31 cellular contexts compared by ENCODE assay signal in the genomic region with DNA sequence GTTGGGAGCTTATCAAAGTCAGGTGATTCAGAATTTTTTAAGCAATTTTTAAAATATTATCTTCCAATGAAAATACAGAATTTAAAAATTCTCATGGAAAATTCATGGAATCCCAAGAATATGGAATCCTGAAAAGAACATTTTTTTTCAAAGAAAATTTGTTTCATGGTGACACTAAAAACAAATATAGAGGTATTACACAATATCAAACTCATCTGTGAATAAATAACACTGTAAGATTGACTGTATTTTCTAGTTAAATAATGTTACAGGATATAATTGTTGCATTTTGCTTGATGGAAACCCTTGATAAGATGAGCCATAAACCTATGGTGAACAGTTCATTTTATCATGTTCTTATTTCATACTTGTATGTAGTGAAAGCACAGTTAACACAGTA.
"Had no signal": no experiment of that assay in that cellular context is flagged by ENCODE, and none has a peak within 500 bp of the region (broad histone marks: within the 10 kb centered on the region; RNA-seq: fewer than 3 reads in every experiment).

No MANE protein-coding gene starts in this region.

- H3K27ac ChIP-seq: ascending aorta, cardiac muscle cell, VCaP had no signal

- FAIRE-seq: bronchial epithelial cell, TTC549 had no signal

- ATAC-seq: activated CD4-positive, alpha-beta T cell treated with anti-CD3 and anti-CD28 coated beads for 36 hours; activated CD8-positive, alpha-beta memory T cell treated with anti-CD3 and anti-CD28 coated beads, Interleukin-2, amount 10 ng/mL, durations not matched to agents 7 days and 5 days; activated CD8-positive, alpha-beta T cell treated with anti-CD3 and anti-CD28 coated beads, Interleukin-2, amount 10 ng/mL, durations not matched to agents 7 days and 5 days; activated naive CD8-positive, alpha-beta T cell treated with anti-CD3 and anti-CD28 coated beads, Interleukin-2, amount 50 U/mL, for 24 hours had no signal

- H3K4me3 ChIP-seq: ascending aorta, cardiac muscle cell had no signal

- DNase-seq: activated B cell treated with CpG ODN at 0.5 μM for 24 hours; activated CD4-positive, alpha-beta memory T cell treated with anti-CD3 and anti-CD28 coated beads, Interleukin-2, amount 10 ng/mL, durations not matched to agents 7 days and 5 days; activated CD4-positive, alpha-beta T cell treated with anti-CD3 and anti-CD28 coated beads for 1 hour; activated CD4-positive, alpha-beta T cell treated with anti-CD3 and anti-CD28 coated beads for 36 hours; activated CD4-positive, alpha-beta T cell treated with anti-CD3 and anti-CD28 coated beads for 48 hours; activated CD4-positive, alpha-beta T cell treated with anti-CD3 and anti-CD28 coated beads, Interleukin-2, amount 10 ng/mL, durations not matched to agents 7 days and 5 days; activated CD4-positive, alpha-beta T cell treated with anti-CD3 and anti-CD28 coated beads, Interleukin-2, amount 50 U/mL, for 48 hours; activated CD8-positive, alpha-beta memory T cell treated with anti-CD3 and anti-CD28 coated beads for 24 hours; activated CD8-positive, alpha-beta memory T cell treated with anti-CD3 and anti-CD28 coated beads, Interleukin-2, amount 10 ng/mL, durations not matched to agents 7 days and 5 days; activated CD8-positive, alpha-beta memory T cell treated with anti-CD3 and anti-CD28 coated beads, Interleukin-2, amount 50 U/mL, for 48 hours; activated CD8-positive, alpha-beta T cell treated with anti-CD3 and anti-CD28 coated beads, Interleukin-2, amount 10 ng/mL, durations not matched to agents 7 days and 5 days; activated effector memory CD4-positive, alpha-beta T cell treated with Interleukin-2 at 50 U/mL for 16 hours; activated gamma-delta T cell; activated naive CD4-positive, alpha-beta T cell treated with anti-CD3 and anti-CD28 coated beads, Interleukin-2, amount 10 ng/mL, durations not matched to agents 7 days and 5 days; activated naive CD4-positive, alpha-beta T cell treated with Interleukin-2 at 50 U/mL for 16 hours; activated naive CD8-positive, alpha-beta T cell treated with anti-CD3 and anti-CD28 coated beads, Interleukin-2, amount 10 ng/mL, durations not matched to agents 7 days and 5 days; activated naive CD8-positive, alpha-beta T cell treated with anti-CD3 and anti-CD28 coated beads, Interleukin-2, amount 50 U/mL, for 24 hours; activated T-cell treated with anti-CD3 and anti-CD28 coated beads, Interleukin-2, amount 50 U/mL, for 24 hours; activated T-cell treated with anti-CD3 and anti-CD28 coated beads, Interleukin-2, amount 50 U/mL, for 48 hours; amygdala; anterior cingulate cortex; caudate nucleus; cerebellar nuclear complex; T-helper 1 cell; T-helper 2 cell; T-helper 9 cell had no signal

- H3K27me3 ChIP-seq: ascending aorta, cardiac muscle cell had no signal

- H3K9me3 ChIP-seq: ascending aorta had no signal
